9 cellular contexts compared by ENCODE assay signal in the genomic region with DNA sequence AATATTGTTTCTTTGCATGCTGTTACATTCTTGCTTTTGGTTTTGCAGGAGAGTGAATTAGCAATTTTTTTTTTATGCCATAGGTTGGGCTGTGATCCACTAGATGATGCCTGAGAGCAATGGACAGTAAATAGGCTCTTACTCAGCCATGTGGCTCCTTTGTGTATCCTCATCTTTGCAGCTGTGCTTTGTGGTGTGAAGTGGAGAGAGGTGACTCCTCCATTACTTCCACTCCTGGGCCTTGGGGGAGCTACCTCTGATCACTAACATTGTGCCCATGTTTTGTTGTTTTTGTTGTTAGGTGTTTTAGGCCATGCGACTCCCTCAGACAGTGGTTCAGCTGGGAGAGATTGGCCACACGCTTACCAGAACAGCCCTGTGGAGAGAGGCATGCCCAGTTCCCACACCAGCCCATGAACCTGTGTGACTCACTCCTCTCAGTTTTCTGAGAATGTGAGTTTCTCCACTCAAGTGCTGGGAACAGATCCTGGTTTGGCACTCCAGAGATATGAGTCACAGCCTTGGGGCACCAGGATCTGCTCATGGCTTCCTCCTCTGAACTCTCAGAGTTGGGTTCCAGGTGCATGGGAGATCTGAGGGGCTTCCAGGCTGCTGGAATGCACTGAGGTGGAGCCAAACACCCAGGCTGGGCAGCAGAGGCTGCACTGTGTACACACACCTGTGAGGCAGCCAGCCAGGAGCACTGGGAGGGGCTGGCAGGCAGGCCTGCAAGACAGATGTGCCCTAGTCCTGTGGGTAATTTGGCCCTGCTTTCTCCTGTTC.
DNase-seq lines count a peak whose midpoint lies in the region; ATAC-seq and TF ChIP-seq lines count a peak whose summit lies in the region.
"Had no signal": no experiment of that assay in that cellular context is flagged by ENCODE, and none has a peak within 500 bp of the region (broad histone marks: within the 10 kb centered on the region; RNA-seq: fewer than 3 reads in every experiment).

No MANE protein-coding gene starts in this region.

- no peak overlapping the region for H3K27ac Mint-ChIP-seq in CD4-positive, alpha-beta T cell

- H3K4me3 Mint-ChIP-seq in CD4-positive, alpha-beta T cell, result no peak overlapping the region

- no peaks in the 10 kb centered on the region for H3K27me3 Mint-ChIP-seq in CD4-positive, alpha-beta T cell

- ATAC-seq in heart right ventricle, result no peak
- ATAC-seq in GM21529 (IDR thresholded peaks at IDR 0.05; ENCODE audit: unreplicated experiment), result no peak
- ATAC-seq in CD4-positive, alpha-beta T cell (ENCODE audit: poor library complexity), result no peak

- no peak overlapping the region for H3K4me3 ChIP-seq in epithelial cell of esophagus (ENCODE audit: low read length)
- H3K4me3 ChIP-seq in heart right ventricle, result no peak overlapping the region

- H3K9me3 ChIP-seq in heart right ventricle, result peaks cover 0 to 29% (median 0%) of the 10 kb centered on the region in 11 donors
- no peaks in the 10 kb centered on the region for H3K9me3 ChIP-seq in CD4-positive, alpha-beta T cell (ENCODE audit: control insufficient read depth, low read length)

- peaks cover 18% of the 10 kb centered on the region for H3K9me3 Mint-ChIP-seq in CD4-positive, alpha-beta T cell

- H3K27me3 ChIP-seq in heart right ventricle, result no peaks in the 10 kb centered on the region
- H3K27me3 ChIP-seq in CD4-positive, alpha-beta T cell (ENCODE audit: control insufficient read depth, insufficient read depth, low read length), result no peaks in the 10 kb centered on the region

- intact Hi-C loops in heart right ventricle (cut with DNase I), result no loop called here
- intact Hi-C loops in CD4-positive, alpha-beta T cell (cut with DNase I, micrococcal nuclease), result no loop called here

- no peaks in the 10 kb centered on the region for H3K36me3 ChIP-seq in heart right ventricle

- POLR2A ChIA-PET in CD4-positive, alpha-beta T cell (lab: Charles Lee), result no interaction called here

- CTCF ChIA-PET in CD4-positive, alpha-beta T cell (lab: Charles Lee), result interaction anchor here (1.0 kb wide), 1 partner anchor 8 kb away, joined by 3 read pairs; no protein-coding TSS in a partner anchor

- H3K4me1 Mint-ChIP-seq in CD4-positive, alpha-beta T cell (ENCODE audit: low read depth), result no peaks in the 10 kb centered on the region

- TF ChIP-seq CTCF in epithelial cell of esophagus (IDR thresholded peaks at IDR 0.05; ENCODE audit: insufficient read depth, low read depth, low read length, missing control alignments) (no peak), heart right ventricle (IDR thresholded peaks at IDR 0.05) (no peak)
- TF ChIP-seq CTCF in CD4-positive, alpha-beta T cell (IDR thresholded peaks at IDR 0.05), result no peak

- 94 to 96% methylated on average over 2 of the region's 2 CpGs for WGBS in heart right ventricle, 2 donors

- H3K4me1 ChIP-seq in heart right ventricle, result no peaks in the 10 kb centered on the region

- H3K27ac ChIP-seq in heart right ventricle, result no peak overlapping the region
- no peak overlapping the region for H3K27ac ChIP-seq in CD4-positive, alpha-beta T cell (ENCODE audit: low read depth, low read length)

- DNase-seq in COLO668 (lab: John Stamatoyannopoulos, UW; ENCODE audit: unreplicated experiment), result peak; percentile 50
- DNase-seq in NCI-H460 (ENCODE audit: extremely low read depth, low read depth), result peak; percentile 4
- peak; percentile 100 for DNase-seq in epithelial cell of esophagus (ENCODE audit: low read depth)
- DNase-seq in non-pigmented ciliary epithelial cell (ENCODE audit: low read depth), result peak; percentile 90
- no peak for DNase-seq in medulla oblongata (ENCODE audit: extremely low spot score)
- no peak for DNase-seq in heart right ventricle
- DNase-seq in CD4-positive, alpha-beta T cell, result no peak
- DNase-seq: NCI-H1048 had no signal

- no peaks in the 10 kb centered on the region for H3K36me3 Mint-ChIP-seq in CD4-positive, alpha-beta T cell (ENCODE audit: low read depth)

Comparison
In these comparisons a context has a peak if more than half of its experiments do, and no peak if none do; other contexts are left out.
1. DNase-seq: peak in COLO668 (single experiment), NCI-H460 (single experiment), epithelial cell of esophagus (single experiment) and non-pigmented ciliary epithelial cell (single experiment); none in medulla oblongata (single experiment), heart right ventricle (0 of 2) and CD4-positive, alpha-beta T cell (0 of 10).